In the genomic region with DNA sequence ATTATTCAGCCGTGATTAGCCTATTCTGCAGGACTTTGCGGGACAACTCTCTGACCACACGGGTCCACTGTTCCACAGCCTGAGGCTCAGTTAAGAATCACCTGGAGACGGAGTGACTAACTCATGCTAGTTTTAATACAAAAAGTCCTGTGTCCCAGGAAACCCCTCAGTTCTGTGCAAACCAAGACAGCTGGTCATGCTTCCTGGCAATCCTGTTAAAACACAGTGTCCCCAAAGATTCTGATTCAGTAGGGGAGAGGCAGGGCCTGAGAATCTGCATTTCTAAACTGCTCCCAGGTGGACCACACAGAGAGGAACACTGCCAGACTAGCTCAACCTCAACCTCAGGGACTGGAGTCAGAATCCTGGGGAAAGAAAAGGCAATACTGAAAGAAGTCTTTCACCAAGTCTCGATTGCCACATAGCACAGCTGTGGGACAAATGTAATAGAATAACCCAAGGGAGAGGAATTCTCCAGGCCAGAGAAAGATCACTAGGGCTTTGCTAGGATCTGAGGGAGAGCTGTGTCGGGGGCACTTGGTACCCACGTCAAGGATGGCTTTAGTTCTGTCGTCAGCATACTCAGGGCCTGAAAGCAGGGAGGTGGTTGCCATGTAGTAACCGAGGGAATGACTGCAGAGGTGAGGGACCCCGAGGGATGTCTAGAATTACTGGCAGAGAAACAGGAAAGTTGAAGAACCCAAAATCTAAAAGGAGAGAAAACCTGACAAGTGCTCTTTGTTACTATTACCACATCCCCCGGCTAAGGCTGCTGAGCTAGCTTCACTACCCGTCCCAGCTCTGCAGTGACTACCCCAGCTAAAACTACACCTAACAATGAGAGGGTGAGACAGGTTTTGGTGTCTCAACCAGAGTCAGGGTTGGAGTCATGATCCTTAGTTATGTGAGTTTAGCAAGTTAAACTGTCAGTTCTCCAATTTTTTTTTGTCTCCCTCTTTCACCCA, we compare ENCODE assay signal across 9 cellular contexts. TPM values are rescaled to one million over a fixed set of nuclear protein-coding genes. Genes with fewer than 3 reads are reported as not detected.
A peak's percentile ranks its signal among the peaks of the same experiment; 100 is the strongest.
DNase-seq lines count a peak whose midpoint lies in the region; ATAC-seq and TF ChIP-seq lines count a peak whose summit lies in the region.
"Had no signal": no experiment of that assay in that cellular context is flagged by ENCODE, and none has a peak within 500 bp of the region (broad histone marks: within the 10 kb centered on the region; RNA-seq: fewer than 3 reads in every experiment).

No MANE protein-coding gene starts in this region.

- DNase-seq in NCI-H748 (lab: John Stamatoyannopoulos, UW; ENCODE audit: unreplicated experiment) (peak; percentile 26), NCI-H748 treated with DMSO at 0.1 percent for 48 hours (lab: John Stamatoyannopoulos, UW) (no peak), brain microvascular endothelial cell (no peak), islet precursor cell (peak; percentile 80), type B pancreatic cell (ENCODE audit: extremely low spot score, unreplicated experiment) (no peak), DMS153 treated with DMSO at 0.1 percent for 48 hours (lab: John Stamatoyannopoulos, UW; ENCODE audit: unreplicated experiment) (no peak), inferior parietal cortex (ENCODE audit: extremely low spot score) (no peak)

- peaks cover 4% of the 10 kb centered on the region for H3K9me3 Mint-ChIP-seq in type B pancreatic cell

- peaks cover 6% of the 10 kb centered on the region for H3K36me3 Mint-ChIP-seq in type B pancreatic cell

- H3K4me3 ChIP-seq in brain microvascular endothelial cell (ENCODE audit: low read depth, low read length), result no peak overlapping the region

- H3K27me3 Mint-ChIP-seq in type B pancreatic cell, result no peaks in the 10 kb centered on the region
- H3K27me3 Mint-ChIP-seq: activated naive CD8-positive, alpha-beta T cell had no signal

- no peaks in the 10 kb centered on the region for H3K36me3 ChIP-seq in brain microvascular endothelial cell (replicated peaks)

- H3K27ac ChIP-seq in brain microvascular endothelial cell, result no peak overlapping the region

- ATAC-seq in HG03442 (IDR thresholded peaks at IDR 0.05; ENCODE audit: unreplicated experiment), result no peak

- in situ Hi-C loops in brain microvascular endothelial cell (cut with HindIII; ENCODE audit: low pct_ligation_motif_present, low sequenced_read_pairs), result no loop called here

- H3K27ac Mint-ChIP-seq in type B pancreatic cell, result peak overlapping the region; percentile 76

- H3K4me1 Mint-ChIP-seq in type B pancreatic cell (ENCODE audit: unreplicated experiment), result peaks cover 27% of the 10 kb centered on the region

- no peaks in the 10 kb centered on the region for H3K27me3 ChIP-seq in brain microvascular endothelial cell (replicated peaks)

- TF ChIP-seq CTCF in brain microvascular endothelial cell (IDR thresholded peaks at IDR 0.05; ENCODE audit: low read depth, low read length, missing control alignments) (peak; percentile 52), type B pancreatic cell (conservative IDR thresholded peaks at IDR 0.05) (no peak)

- H3K4me3 Mint-ChIP-seq in type B pancreatic cell, result peak overlapping the region; percentile 49
- H3K4me3 Mint-ChIP-seq: activated naive CD8-positive, alpha-beta T cell had no signal

RNA-seq across cellular contexts. Expression of gene SUSD1, which starts 8.6 kb away (rescaled TPM):
- total RNA-seq in type B pancreatic cell (ENCODE audit: low replicate concordance), result 16.3 and 21.8 TPM in 2 replicates

Comparison
In these comparisons a context has a peak if more than half of its experiments do, and no peak if none do; other contexts are left out.
1. DNase-seq: peak in NCI-H748 (single experiment) and islet precursor cell (single experiment); none in NCI-H748 treated with DMSO at 0.1 percent for 48 hours (single experiment), brain microvascular endothelial cell (single experiment), type B pancreatic cell (single experiment), DMS153 treated with DMSO at 0.1 percent for 48 hours (single experiment) and inferior parietal cortex (single experiment).